ENCODE assay signal across 1 cellular context in the genomic region with DNA sequence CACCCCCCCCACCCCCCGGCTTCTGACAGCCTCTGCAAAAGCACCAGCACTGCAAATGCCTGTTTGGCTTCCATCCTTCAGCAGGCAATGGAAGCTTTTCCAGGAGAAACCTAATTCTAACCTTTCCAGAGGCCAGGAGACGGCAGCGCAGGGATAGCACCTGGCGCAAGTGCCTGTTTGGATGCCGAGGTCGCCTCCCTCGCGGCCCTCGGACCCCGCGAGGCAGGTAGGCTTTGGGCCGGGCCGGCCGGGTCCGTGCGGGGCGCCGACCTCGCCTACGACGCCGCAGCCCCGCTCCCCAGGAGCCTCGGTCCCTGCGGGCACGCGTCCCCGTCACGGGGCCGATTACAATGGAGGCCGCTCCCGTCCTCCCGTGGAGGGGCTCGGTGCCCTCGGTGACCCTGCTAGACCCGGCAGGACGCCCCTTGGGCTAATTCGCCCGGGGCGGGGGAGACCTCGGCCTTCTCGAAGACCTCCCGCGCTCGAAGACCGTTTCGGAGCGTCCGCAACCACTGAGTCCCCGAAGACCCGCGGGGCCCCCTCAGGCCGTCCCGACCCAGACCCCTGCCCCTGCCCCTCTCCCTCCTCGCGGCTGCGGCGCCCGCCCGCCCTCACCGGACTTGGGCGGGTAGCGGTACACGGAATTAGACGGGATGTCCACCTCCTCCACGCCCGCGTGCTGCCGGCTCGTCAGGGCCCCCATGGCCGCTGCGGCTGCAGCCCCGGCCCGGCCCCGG.
TF ChIP-seq lines count a peak whose summit lies in the region.

No MANE protein-coding gene starts in this region.

TF ChIP-seq in GM23338, 12 proteins besides CTCF, POLR2A, EP300 and RAD21:
- TF ChIP-seq, protein P1, sequence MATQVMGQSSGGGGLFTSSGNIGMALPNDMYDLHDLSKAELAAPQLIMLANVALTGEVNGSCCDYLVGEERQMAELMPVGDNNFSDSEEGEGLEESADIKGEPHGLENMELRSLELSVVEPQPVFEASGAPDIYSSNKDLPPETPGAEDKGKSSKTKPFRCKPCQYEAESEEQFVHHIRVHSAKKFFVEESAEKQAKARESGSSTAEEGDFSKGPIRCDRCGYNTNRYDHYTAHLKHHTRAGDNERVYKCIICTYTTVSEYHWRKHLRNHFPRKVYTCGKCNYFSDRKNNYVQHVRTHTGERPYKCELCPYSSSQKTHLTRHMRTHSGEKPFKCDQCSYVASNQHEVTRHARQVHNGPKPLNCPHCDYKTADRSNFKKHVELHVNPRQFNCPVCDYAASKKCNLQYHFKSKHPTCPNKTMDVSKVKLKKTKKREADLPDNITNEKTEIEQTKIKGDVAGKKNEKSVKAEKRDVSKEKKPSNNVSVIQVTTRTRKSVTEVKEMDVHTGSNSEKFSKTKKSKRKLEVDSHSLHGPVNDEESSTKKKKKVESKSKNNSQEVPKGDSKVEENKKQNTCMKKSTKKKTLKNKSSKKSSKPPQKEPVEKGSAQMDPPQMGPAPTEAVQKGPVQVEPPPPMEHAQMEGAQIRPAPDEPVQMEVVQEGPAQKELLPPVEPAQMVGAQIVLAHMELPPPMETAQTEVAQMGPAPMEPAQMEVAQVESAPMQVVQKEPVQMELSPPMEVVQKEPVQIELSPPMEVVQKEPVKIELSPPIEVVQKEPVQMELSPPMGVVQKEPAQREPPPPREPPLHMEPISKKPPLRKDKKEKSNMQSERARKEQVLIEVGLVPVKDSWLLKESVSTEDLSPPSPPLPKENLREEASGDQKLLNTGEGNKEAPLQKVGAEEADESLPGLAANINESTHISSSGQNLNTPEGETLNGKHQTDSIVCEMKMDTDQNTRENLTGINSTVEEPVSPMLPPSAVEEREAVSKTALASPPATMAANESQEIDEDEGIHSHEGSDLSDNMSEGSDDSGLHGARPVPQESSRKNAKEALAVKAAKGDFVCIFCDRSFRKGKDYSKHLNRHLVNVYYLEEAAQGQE (IDR thresholded peaks at IDR 0.05; ENCODE audit: unreplicated experiment): no peak
- peak; percentile 36 for TF ChIP-seq EZH2 (IDR thresholded peaks at IDR 0.05; ENCODE audit: low read depth, unreplicated experiment)
